20 cellular contexts compared by ENCODE assay signal in genomic region chr3:96960661-96961330, GRCh38.
DNase-seq lines count a peak whose midpoint lies in the region; ATAC-seq and TF ChIP-seq lines count a peak whose summit lies in the region.
"Had no signal": no experiment of that assay in that cellular context is flagged by ENCODE, and none has a peak within 500 bp of the region (broad histone marks: within the 10 kb centered on the region; RNA-seq: fewer than 3 reads in every experiment).

No MANE protein-coding gene starts in this region.

- no peaks in the 10 kb centered on the region for H3F3A ChIP-seq in smooth muscle cell (ENCODE audit: low read depth)

- no peaks in the 10 kb centered on the region for H3K79me2 ChIP-seq in smooth muscle cell (ENCODE audit: low read depth)

- no peak overlapping the region for H3K4me2 ChIP-seq in smooth muscle cell

- TF ChIP-seq CTCF in RWPE1 (conservative IDR thresholded peaks at IDR 0.05; ENCODE audit: low read depth) (no peak), epithelial cell of esophagus (IDR thresholded peaks at IDR 0.05; ENCODE audit: insufficient read depth, low read depth, low read length, missing control alignments) (no peak), smooth muscle cell (IDR thresholded peaks at IDR 0.05; ENCODE audit: borderline replicate concordance, insufficient read depth, poor library complexity, severe bottlenecking) (no peak), upper lobe of left lung (IDR thresholded peaks at IDR 0.05) (no peak)

- H3K9me3 ChIP-seq in smooth muscle cell (replicated peaks; ENCODE audit: low read depth), result no peaks in the 10 kb centered on the region
- H3K9me3 ChIP-seq in upper lobe of left lung, result no peaks in the 10 kb centered on the region
- no peaks in the 10 kb centered on the region for H3K9me3 ChIP-seq in MG63

- ATAC-seq in upper lobe of left lung (ENCODE audit: low FRiP score in 2 of 2), result no peak
- ATAC-seq: CD8-positive, alpha-beta T cell; HCT116 had no signal

- no peaks in the 10 kb centered on the region for H4K20me1 ChIP-seq in smooth muscle cell (ENCODE audit: low read depth)

- TF ChIP-seq POLR2A in upper lobe of left lung (IDR thresholded peaks at IDR 0.05), result no peak

- WGBS in smooth muscle cell (ENCODE audit: low lambda C conversion rate), result 84% methylated on average over 1 of the region's 1 CpG
- WGBS in upper lobe of left lung, 2 donors, result 71 to 82% methylated on average over 1 of the region's 1 CpG

- no peak overlapping the region for H3K9ac ChIP-seq in smooth muscle cell (ENCODE audit: low read depth)

- no peak for TF ChIP-seq EP300 in upper lobe of left lung (IDR thresholded peaks at IDR 0.05)

- no peak overlapping the region for H2AFZ ChIP-seq in smooth muscle cell (ENCODE audit: low read depth)

- no peaks in the 10 kb centered on the region for H3K4me1 ChIP-seq in smooth muscle cell (ENCODE audit: low read depth)
- H3K4me1 ChIP-seq in upper lobe of left lung, result no peaks in the 10 kb centered on the region

- DNase-seq in NCI-H226, result peak; percentile 16
- peak; percentile 40 for DNase-seq in RWPE1 (ENCODE audit: low spot score)
- DNase-seq in epithelial cell of esophagus (ENCODE audit: low read depth), result peak; percentile 98
- DNase-seq in smooth muscle cell (lab: John Stamatoyannopoulos, UW; ENCODE audit: unreplicated experiment), result no peak
- no peak for DNase-seq in NCI-H1417 treated with DMSO at 0.1 percent for 48 hours (lab: John Stamatoyannopoulos, UW)
- DNase-seq in AG20443 (ENCODE audit: low spot score), result no peak
- DNase-seq in upper lobe of left lung, result no peak
- DNase-seq in MG63, result no peak
- DNase-seq: ACHN; CD8-positive, alpha-beta T cell; DMS153; GOT3; NCI-H1436; NCI-H187 treated with DMSO at 0.1 percent for 48 hours; NCI-H2107; NCI-H2227 treated with DMSO at 0.1 percent for 48 hours; NCI-H510A treated with DMSO at 0.1 percent for 48 hours; NCI-H82; Right ventricle myocardium superior had no signal

- H3K4me3 ChIP-seq in epithelial cell of esophagus (ENCODE audit: low read length) (no peak overlapping the region), smooth muscle cell (no peak overlapping the region), upper lobe of left lung (no peak overlapping the region), MG63 (no peak overlapping the region)

- POLR2A ChIA-PET in RWPE1 (lab: Yijun Ruan, JAX; ENCODE audit: low non-redundant PET), result no interaction called here

- no peaks in the 10 kb centered on the region for H3K27me3 ChIP-seq in smooth muscle cell (ENCODE audit: low read depth)
- no peaks in the 10 kb centered on the region for H3K27me3 ChIP-seq in upper lobe of left lung
- H3K27me3 ChIP-seq in MG63, result no peaks in the 10 kb centered on the region

- H3K36me3 ChIP-seq in smooth muscle cell (ENCODE audit: low read depth), result no peaks in the 10 kb centered on the region
- no peaks in the 10 kb centered on the region for H3K36me3 ChIP-seq in upper lobe of left lung
- no peaks in the 10 kb centered on the region for H3K36me3 ChIP-seq in MG63

- CTCF ChIA-PET in RWPE1 (lab: Yijun Ruan, JAX), result no interaction called here

- H3K27ac ChIP-seq in RWPE1 (no peak overlapping the region), smooth muscle cell (ENCODE audit: low read depth) (peak overlapping the region; percentile 57), upper lobe of left lung (no peak overlapping the region)

Comparison
In these comparisons a context has a peak if more than half of its experiments do, and no peak if none do; other contexts are left out.
1. DNase-seq: peak in NCI-H226 (single experiment), RWPE1 (single experiment) and epithelial cell of esophagus (single experiment); none in smooth muscle cell (single experiment), NCI-H1417 treated with DMSO at 0.1 percent for 48 hours (single experiment), AG20443 (single experiment), upper lobe of left lung (0 of 2) and MG63 (single experiment).